ENCODE assay signal across 9 cellular contexts in genomic region chr2:96143848-96144480, GRCh38. TPM values are rescaled to one million over a fixed set of nuclear protein-coding genes. Genes with fewer than 3 reads are reported as not detected.
A peak's percentile ranks its signal among the peaks of the same experiment; 100 is the strongest.
DNase-seq lines count a peak whose midpoint lies in the region; ATAC-seq and TF ChIP-seq lines count a peak whose summit lies in the region.
"Had no signal": no experiment of that assay in that cellular context is flagged by ENCODE, and none has a peak within 500 bp of the region (broad histone marks: within the 10 kb centered on the region; RNA-seq: fewer than 3 reads in every experiment).

No MANE protein-coding gene starts in this region.

- H3K4me3 ChIP-seq in LNCaP clone FGC (ENCODE audit: low read depth, low read length): peak overlapping the region; percentile 84

- TF ChIP-seq CTCF in LNCaP clone FGC (IDR thresholded peaks at IDR 0.05; ENCODE audit: control insufficient read depth, extremely low read depth, insufficient read depth): peak; percentile 53
- TF ChIP-seq CTCF in activated CD8-positive, alpha-beta T cell treated with anti-CD3 and anti-CD28 coated beads for 36 hours (IDR thresholded peaks at IDR 0.05): peak; percentile 48

- intact Hi-C loops in activated CD8-positive, alpha-beta T cell treated with anti-CD3 and anti-CD28 coated beads for 36 hours (cut with micrococcal nuclease): loop anchor here (10.0 kb wide), 2 partner anchors 181 to 391 kb away; partner anchors contain the start of genes ARID5A and ITPRIPL1
- intact Hi-C loops in left ventricle myocardium superior (cut with micrococcal nuclease): no loop called here

- peaks cover 46% of the 10 kb centered on the region for H3K4me1 Mint-ChIP-seq in activated CD8-positive, alpha-beta T cell treated with anti-CD3 and anti-CD28 coated beads for 36 hours (ENCODE audit: low read depth)

- H3K36me3 Mint-ChIP-seq in activated CD8-positive, alpha-beta T cell treated with anti-CD3 and anti-CD28 coated beads for 36 hours (ENCODE audit: low read depth): peaks cover 34% of the 10 kb centered on the region

- H3K27ac Mint-ChIP-seq in activated CD8-positive, alpha-beta T cell treated with anti-CD3 and anti-CD28 coated beads for 36 hours: peak overlapping the region; percentile 94

- POLR2A ChIA-PET in activated CD8-positive, alpha-beta T cell treated with anti-CD3 and anti-CD28 coated beads for 36 hours (lab: Charles Lee): interaction anchor here (0.8 to 14.8 kb wide), 11 partner anchors 12 to 152 kb away, joined by 3 to 690 read pairs (median 13); partner anchors contain the start of genes ADRA2B, ANKRD36C, CIAO1 and STARD7

- ATAC-seq in activated CD8-positive, alpha-beta T cell treated with anti-CD3 and anti-CD28 coated beads for 36 hours: no peak
- ATAC-seq in left ventricle myocardium superior: no peak
- ATAC-seq in GM18873 (IDR thresholded peaks at IDR 0.05; ENCODE audit: low FRiP score, unreplicated experiment): no peak
- ATAC-seq in GM21576 (IDR thresholded peaks at IDR 0.05; ENCODE audit: unreplicated experiment): no peak

- H3K27me3 Mint-ChIP-seq in activated CD8-positive, alpha-beta T cell treated with anti-CD3 and anti-CD28 coated beads for 36 hours: no peaks in the 10 kb centered on the region

- CTCF ChIA-PET in activated CD8-positive, alpha-beta T cell treated with anti-CD3 and anti-CD28 coated beads for 36 hours (lab: Charles Lee): interaction anchor here (1.5 to 14.1 kb wide), 7 partner anchors 15 to 152 kb away, joined by 3 to 540 read pairs (median 9); partner anchors contain the start of genes ADRA2B and ANKRD36C

- no peaks in the 10 kb centered on the region for H3K9me3 Mint-ChIP-seq in activated CD8-positive, alpha-beta T cell treated with anti-CD3 and anti-CD28 coated beads for 36 hours

- peak overlapping the region; percentile 98 for H3K4me3 Mint-ChIP-seq in activated CD8-positive, alpha-beta T cell treated with anti-CD3 and anti-CD28 coated beads for 36 hours

- peak; percentile 74 for DNase-seq in ELF-1 (ENCODE audit: low read depth, low spot score)
- DNase-seq in LNCaP clone FGC (ENCODE audit: low read depth): peak; percentile 41
- DNase-seq in activated CD8-positive, alpha-beta T cell treated with anti-CD3 and anti-CD28 coated beads for 36 hours: peak; percentile 50
- peak; percentile 26 for DNase-seq in left ventricle myocardium superior
- peak; percentile 52 for DNase-seq in stimulated activated CD4-positive, alpha-beta T cell treated with anti-CD3 and anti-CD28 coated beads, Interleukin-2, amount 100 ng/mL, for 24 hours
- DNase-seq in GM19238 (ENCODE audit: insufficient read length, low spot score): no peak

RNA-seq across cellular contexts. Expression of gene DUSP2, which starts 1.3 kb away (rescaled TPM):
- 100 to 1,000 TPM; 311 to 313 TPM for total RNA-seq in activated CD8-positive, alpha-beta T cell treated with anti-CD3 and anti-CD28 coated beads for 36 hours
- 1.9 TPM for total RNA-seq in left ventricle myocardium superior

RNA-seq across cellular contexts. Expression of gene ASTL, which starts 5.7 kb away (rescaled TPM):
- 1 to 10 TPM; 1.8 to 2.7 TPM for total RNA-seq in activated CD8-positive, alpha-beta T cell treated with anti-CD3 and anti-CD28 coated beads for 36 hours
- not detected for total RNA-seq in left ventricle myocardium superior
- total RNA-seq: liver had no signal

RNA-seq across cellular contexts. Expression of gene ADRA2B, which starts 27.6 kb away (rescaled TPM):
- under 1 TPM; 0.29 to 0.34 TPM for total RNA-seq in activated CD8-positive, alpha-beta T cell treated with anti-CD3 and anti-CD28 coated beads for 36 hours
- total RNA-seq in left ventricle myocardium superior: 5.0 TPM

Comparison
In these comparisons a context has a peak if more than half of its experiments do, and no peak if none do; other contexts are left out.
1. RNA of gene DUSP2, which starts 1.3 kb away (total RNA-seq): 311 to 313 TPM in activated CD8-positive, alpha-beta T cell treated with anti-CD3 and anti-CD28 coated beads for 36 hours; 1.9 TPM in left ventricle myocardium superior (single experiment); every median in the first group is over 100 times any median in the second.